Comparison of ENCODE assay signal across 9 cellular contexts in the genomic region with DNA sequence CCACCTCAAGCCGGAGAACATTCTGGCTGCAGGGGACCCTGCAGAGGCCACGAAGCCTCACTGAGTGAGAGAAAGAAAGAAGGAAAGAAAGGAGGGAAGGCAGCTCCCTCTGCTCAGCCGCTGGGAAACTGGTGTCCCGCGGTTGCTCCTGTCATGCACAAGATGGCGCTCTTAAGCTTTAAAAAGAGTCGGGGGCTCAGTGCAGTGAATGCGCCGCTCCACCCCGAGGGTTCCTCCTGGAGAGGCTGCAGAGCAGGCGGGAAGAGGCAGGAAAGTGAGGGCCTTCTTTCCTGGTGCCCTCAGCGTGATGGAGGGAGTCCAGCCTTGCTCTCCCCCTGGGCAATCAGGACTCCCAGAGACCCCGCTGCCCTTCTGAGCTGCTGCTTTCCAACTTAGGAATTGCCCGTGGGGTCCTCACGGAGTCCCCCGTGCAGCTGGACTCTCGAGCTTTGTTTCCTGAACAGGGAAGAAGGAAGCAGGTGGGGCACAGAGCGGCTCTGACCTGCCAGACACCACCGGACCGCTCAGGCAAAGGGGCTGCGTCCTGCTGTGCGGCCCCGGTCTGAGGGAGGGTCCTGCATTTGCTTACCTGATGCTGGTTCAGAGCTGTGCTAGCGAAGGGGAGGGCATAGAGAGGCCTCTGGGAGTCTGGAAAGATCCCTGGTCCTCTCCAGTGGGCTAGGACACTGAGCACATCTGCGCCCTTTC.
DNase-seq lines count a peak whose midpoint lies in the region; ATAC-seq lines count a peak whose summit lies in the region.
"Had no signal": no experiment of that assay in that cellular context is flagged by ENCODE, and none has a peak within 500 bp of the region (broad histone marks: within the 10 kb centered on the region; RNA-seq: fewer than 3 reads in every experiment).

No MANE protein-coding gene starts in this region.

- DNase-seq in DMS53 (lab: John Stamatoyannopoulos, UW), result peak; percentile 53
- DNase-seq in DMS53 treated with DMSO at 0.1 percent for 48 hours (lab: John Stamatoyannopoulos, UW; ENCODE audit: unreplicated experiment), result no peak
- DNase-seq in M059J (ENCODE audit: low read depth), result peak; percentile 13
- peak; percentile 11 for DNase-seq in adipocyte (ENCODE audit: low read depth)
- DNase-seq in left lobe of liver (ENCODE audit: low spot score), result no peak
- DNase-seq in CD1c-positive myeloid dendritic cell (ENCODE audit: extremely low spot score), result no peak

- no peaks in the 10 kb centered on the region for H3K4me1 ChIP-seq in adipocyte (ENCODE audit: control insufficient read depth, insufficient read depth, low read length)
- H3K4me1 ChIP-seq: thyroid gland had no signal

- peaks cover 42% of the 10 kb centered on the region for H3K27me3 ChIP-seq in adipocyte (replicated peaks; ENCODE audit: control insufficient read depth, insufficient read depth, low read length)

- no peaks in the 10 kb centered on the region for H3K36me3 ChIP-seq in adipocyte (ENCODE audit: control insufficient read depth, insufficient read depth, low read length, severe bottlenecking)
- H3K36me3 ChIP-seq: thyroid gland had no signal

- H3K9me3 ChIP-seq in adipocyte (ENCODE audit: control insufficient read depth, low read length), result no peaks in the 10 kb centered on the region
- H3K9me3 ChIP-seq: thyroid gland had no signal

- H3K4me3 ChIP-seq in adipocyte (ENCODE audit: low read length), result no peak overlapping the region
- H3K4me3 ChIP-seq: thyroid gland had no signal

- H3K9ac ChIP-seq in adipocyte (ENCODE audit: low read length), result no peak overlapping the region

- ATAC-seq in left lobe of liver, result peak; percentile 41
- ATAC-seq in HG03460 (IDR thresholded peaks at IDR 0.05; ENCODE audit: unreplicated experiment), result no peak
- no peak for ATAC-seq in HG03039 (IDR thresholded peaks at IDR 0.05; ENCODE audit: unreplicated experiment)

Comparison
In these comparisons a context has a peak if more than half of its experiments do, and no peak if none do; other contexts are left out.
1. DNase-seq: peak in DMS53 (single experiment), M059J (single experiment) and adipocyte (single experiment); none in DMS53 treated with DMSO at 0.1 percent for 48 hours (single experiment), left lobe of liver (single experiment) and CD1c-positive myeloid dendritic cell (single experiment).